ENCODE assay signal across 8 cellular contexts in the genomic region with DNA sequence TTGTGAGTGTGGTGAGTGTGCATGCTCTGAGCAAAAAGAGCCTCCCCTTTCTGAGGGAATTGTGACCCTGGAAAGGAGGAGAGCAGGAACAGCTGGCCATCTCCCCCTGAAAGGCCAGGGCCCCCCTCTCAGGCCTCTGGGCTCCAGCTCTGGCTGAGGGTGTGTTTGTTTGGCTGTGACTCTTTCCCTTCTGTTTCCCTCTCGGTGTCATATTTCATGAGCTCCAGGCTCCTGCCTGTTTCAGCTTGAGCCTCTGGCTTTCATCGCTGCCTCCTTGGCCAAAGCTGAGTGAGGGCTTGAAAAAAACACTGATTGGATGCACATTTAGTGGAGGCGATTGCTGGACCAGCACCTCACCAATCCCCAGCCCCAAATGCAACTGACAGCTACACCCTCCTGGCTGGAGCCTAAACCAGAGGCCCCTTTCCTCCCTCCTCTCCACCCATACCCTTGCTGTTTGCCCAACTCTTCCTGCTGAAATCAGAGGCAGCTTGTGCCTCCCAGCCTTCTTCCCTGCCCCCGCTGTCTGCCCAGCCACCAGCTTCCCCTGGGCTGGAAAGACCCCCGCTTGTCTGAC.
DNase-seq lines count a peak whose midpoint lies in the region; ATAC-seq and TF ChIP-seq lines count a peak whose summit lies in the region.

No MANE protein-coding gene starts in this region.

- CTCF ChIA-PET in AG04449 (lab: Yijun Ruan, JAX): interaction anchor here (0.8 to 4.8 kb wide), 3 partner anchors 11 to 374 kb away, joined by 3 to 20 read pairs (median 5); no protein-coding TSS in a partner anchor

- H3K9me3 Mint-ChIP-seq in progenitor cell of endocrine pancreas (ENCODE audit: low read depth): no peaks in the 10 kb centered on the region
- H3K9me3 Mint-ChIP-seq in activated T-cell treated with anti-CD3 and anti-CD28 coated beads, Interleukin-2, amount 50 U/mL, for 4 hours: no peaks in the 10 kb centered on the region

- no peak for TF ChIP-seq POLR2A in heart left ventricle (IDR thresholded peaks at IDR 0.05)

- H3K27me3 ChIP-seq in heart left ventricle: no peaks in the 10 kb centered on the region

- H3K4me1 ChIP-seq in heart left ventricle: peaks cover 0 to 66% (median 23%) of the 10 kb centered on the region in 12 donors

- peak overlapping the region; percentile 81 for H3K27ac ChIP-seq in VCaP
- H3K27ac ChIP-seq in heart left ventricle: peak overlapping the region; percentile 53 to 92 (median 76)

- POLR2A ChIA-PET in AG04449 (lab: Yijun Ruan, JAX): interaction anchor here (1.2 to 1.4 kb wide), 2 partner anchors 64 kb away, joined by 3 to 8 read pairs; partner anchors contain the start of gene DDR2

- H3K4me3 ChIP-seq in AG04449 (ENCODE audit: low read depth, low read length) (peak overlapping the region; percentile 15; the same call in 1 of the 2 replicates), heart left ventricle (peak overlapping the region in 3 of 12 donors; percentile 1 to 7 (median 2))

- H3K27ac Mint-ChIP-seq in progenitor cell of endocrine pancreas: peak overlapping the region; percentile 97

- H3K4me3 Mint-ChIP-seq in progenitor cell of endocrine pancreas (ENCODE audit: low read depth): peak overlapping the region; percentile 44
- no peak overlapping the region for H3K4me3 Mint-ChIP-seq in activated T-cell treated with anti-CD3 and anti-CD28 coated beads, Interleukin-2, amount 50 U/mL, for 4 hours

- WGBS in heart left ventricle, 4 donors: 24 to 27% (median 25%) methylated on average over 5 of the region's 5 CpGs

- H3K36me3 Mint-ChIP-seq in progenitor cell of endocrine pancreas (ENCODE audit: insufficient read depth): no peaks in the 10 kb centered on the region
- no peaks in the 10 kb centered on the region for H3K36me3 Mint-ChIP-seq in activated T-cell treated with anti-CD3 and anti-CD28 coated beads, Interleukin-2, amount 50 U/mL, for 4 hours (ENCODE audit: insufficient read depth)

- peaks cover 37% of the 10 kb centered on the region for H3K4me1 Mint-ChIP-seq in progenitor cell of endocrine pancreas (ENCODE audit: low read depth)
- H3K4me1 Mint-ChIP-seq in activated T-cell treated with anti-CD3 and anti-CD28 coated beads, Interleukin-2, amount 50 U/mL, for 4 hours (ENCODE audit: low read depth): no peaks in the 10 kb centered on the region

- no peaks in the 10 kb centered on the region for H3K9me3 ChIP-seq in heart left ventricle

- no peaks in the 10 kb centered on the region for H3K27me3 Mint-ChIP-seq in progenitor cell of endocrine pancreas
- H3K27me3 Mint-ChIP-seq in activated T-cell treated with anti-CD3 and anti-CD28 coated beads, Interleukin-2, amount 50 U/mL, for 4 hours (ENCODE audit: low read depth): no peaks in the 10 kb centered on the region

- DNase-seq in AG04449 (ENCODE audit: low read depth, low spot score) (peak; percentile 59), NCI-H1417 treated with DMSO at 0.1 percent for 48 hours (lab: John Stamatoyannopoulos, UW) (peak; percentile 64), heart left ventricle (peak; percentile 75 to 91 (median 82)), progenitor cell of endocrine pancreas (ENCODE audit: low spot score, unreplicated experiment) (peak; percentile 49), GM20000 (ENCODE audit: low spot score) (no peak)
- DNase-seq in activated T-cell treated with anti-CD3 and anti-CD28 coated beads, Interleukin-2, amount 50 U/mL, for 4 hours: no peak

- no peak for TF ChIP-seq CTCF in AG04449 (IDR thresholded peaks at IDR 0.05; ENCODE audit: insufficient read depth, low read length, missing control alignments)
- TF ChIP-seq CTCF in VCaP (conservative IDR thresholded peaks at IDR 0.05): no peak
- no peak for TF ChIP-seq CTCF in heart left ventricle (IDR thresholded peaks at IDR 0.05)
- TF ChIP-seq CTCF in progenitor cell of endocrine pancreas (IDR thresholded peaks at IDR 0.05; ENCODE audit: unreplicated experiment): no peak
- TF ChIP-seq CTCF in GM20000 (IDR thresholded peaks at IDR 0.05; ENCODE audit: extremely low read depth, missing control alignments): no peak

- ATAC-seq in heart left ventricle (peak; percentile 94 to 98 (median 97)), HG03565 (IDR thresholded peaks at IDR 0.05; ENCODE audit: unreplicated experiment) (no peak)
- ATAC-seq in activated T-cell treated with anti-CD3 and anti-CD28 coated beads, Interleukin-2, amount 50 U/mL, for 4 hours: no peak

- no peaks in the 10 kb centered on the region for H3K36me3 ChIP-seq in heart left ventricle

- intact Hi-C loops in heart left ventricle (cut with DNase I): loop anchor here in 5 of 10 donors (1.0 to 10.0 kb wide), 4 partner anchors 8 to 64 kb away; partner anchors contain the start of gene DDR2 (in 4 of the 5)

Comparison
In these comparisons a context has a peak if more than half of its experiments do, and no peak if none do; other contexts are left out.
1. DNase-seq: peak in AG04449 (single experiment), NCI-H1417 treated with DMSO at 0.1 percent for 48 hours (single experiment), heart left ventricle (5 of 5) and progenitor cell of endocrine pancreas (single experiment); none in GM20000 (single experiment) and activated T-cell treated with anti-CD3 and anti-CD28 coated beads, Interleukin-2, amount 50 U/mL, for 4 hours (single experiment).
2. ATAC-seq: peak in heart left ventricle (4 of 4); none in activated T-cell treated with anti-CD3 and anti-CD28 coated beads, Interleukin-2, amount 50 U/mL, for 4 hours (0 of 2) and HG03565 (single experiment).